ENCODE assay signal across 25 cellular contexts in genomic region chr9:82406714-82407113, GRCh38.
"Had no signal": no experiment of that assay in that cellular context is flagged by ENCODE, and none has a peak within 500 bp of the region (broad histone marks: within the 10 kb centered on the region; RNA-seq: fewer than 3 reads in every experiment).

No MANE protein-coding gene starts in this region.

- ATAC-seq: gastroesophageal sphincter; lower lobe of right lung; natural killer cell treated with Interleukin-12 subunit alpha and Interleukin-12 subunit beta and Interleukin-15 and Interleukin-18, amount 100 ng/mL, for 72 hours; pancreas; right cardiac atrium; stimulated activated effector memory CD8-positive, alpha-beta T cell treated with anti-CD3 and anti-CD28 coated beads, Interleukin-12 subunit alpha, Interleukin-12 subunit beta, amount 100 ng/mL, for 72 hours; stimulated activated naive CD8-positive, alpha-beta T cell treated with anti-CD3 and anti-CD28 coated beads, Interleukin-15, Interleukin-2, amounts not matched to agents 100 U/mL and 50 U/mL, for 24 hours had no signal

- H3K36me3 ChIP-seq: esophagus squamous epithelium, gastroesophageal sphincter, left ventricle myocardium inferior, lower lobe of right lung, pancreas, suprapubic skin, thyroid gland had no signal

- H3K27me3 ChIP-seq: dorsolateral prefrontal cortex, esophagus squamous epithelium, gastroesophageal sphincter, pancreas, suprapubic skin, thyroid gland had no signal

- H3K36me3 Mint-ChIP-seq: memory B cell; stimulated activated effector memory CD8-positive, alpha-beta T cell treated with anti-CD3 and anti-CD28 coated beads, Interleukin-12 subunit alpha, Interleukin-12 subunit beta, amount 100 ng/mL, for 72 hours; type B pancreatic cell had no signal

- H3K4me3 Mint-ChIP-seq: memory B cell; natural killer cell treated with Interleukin-12 subunit alpha and Interleukin-12 subunit beta and Interleukin-15 and Interleukin-18, amount 100 ng/mL, for 72 hours; stimulated activated effector memory CD8-positive, alpha-beta T cell treated with anti-CD3 and anti-CD28 coated beads, Interleukin-12 subunit alpha, Interleukin-12 subunit beta, amount 100 ng/mL, for 72 hours; type B pancreatic cell had no signal

- H3K27ac ChIP-seq: coronary artery, dorsolateral prefrontal cortex, epithelial cell of prostate, esophagus squamous epithelium, gastroesophageal sphincter, left ventricle myocardium inferior, lower lobe of right lung, pancreas, suprapubic skin, thyroid gland had no signal

- DNase-seq: dorsolateral prefrontal cortex; effector CD8-positive, alpha-beta T cell; esophagus squamous epithelium; foreskin fibroblast; glutamatergic neuron; islet precursor cell; left ventricle myocardium inferior; lower lobe of right lung; midbrain; occipital lobe; pancreas; right cardiac atrium; stimulated activated CD4-positive, alpha-beta T cell treated with anti-CD3 and anti-CD28 coated beads, Interleukin-4, amount 100 ng/mL, for 1 hour; stimulated activated CD8-positive, alpha-beta memory T cell treated with anti-CD3 and anti-CD28 coated beads, Interleukin-4, amount 100 ng/mL, for 48 hours; stimulated activated naive CD8-positive, alpha-beta T cell treated with anti-CD3 and anti-CD28 coated beads, Interleukin-15, Interleukin-2, amounts not matched to agents 100 U/mL and 50 U/mL, for 24 hours; thyroid gland had no signal

- H3K9me3 ChIP-seq: esophagus squamous epithelium, gastroesophageal sphincter, left ventricle myocardium inferior, lower lobe of right lung, pancreas, suprapubic skin, thyroid gland had no signal

- H3K27me3 Mint-ChIP-seq: memory B cell; natural killer cell treated with Interleukin-12 subunit alpha and Interleukin-12 subunit beta and Interleukin-15 and Interleukin-18, amount 100 ng/mL, for 72 hours; progenitor cell of endocrine pancreas; type B pancreatic cell had no signal

- H3K4me1 Mint-ChIP-seq: memory B cell; stimulated activated effector memory CD8-positive, alpha-beta T cell treated with anti-CD3 and anti-CD28 coated beads, Interleukin-12 subunit alpha, Interleukin-12 subunit beta, amount 100 ng/mL, for 72 hours had no signal

- H3K4me3 ChIP-seq: coronary artery, dorsolateral prefrontal cortex, esophagus squamous epithelium, gastroesophageal sphincter, left ventricle myocardium inferior, lower lobe of right lung, pancreas, suprapubic skin, thyroid gland had no signal

- H3K27ac Mint-ChIP-seq: memory B cell; natural killer cell treated with Interleukin-12 subunit alpha and Interleukin-12 subunit beta and Interleukin-15 and Interleukin-18, amount 100 ng/mL, for 72 hours; progenitor cell of endocrine pancreas; stimulated activated effector memory CD8-positive, alpha-beta T cell treated with anti-CD3 and anti-CD28 coated beads, Interleukin-12 subunit alpha, Interleukin-12 subunit beta, amount 100 ng/mL, for 72 hours had no signal

- H3K4me1 ChIP-seq: gastroesophageal sphincter, left ventricle myocardium inferior, lower lobe of right lung, suprapubic skin, thyroid gland had no signal
